ENCODE assay signal across 1 cellular context in genomic region chr16:52573365-52574104, GRCh38.
TF ChIP-seq lines count a peak whose summit lies in the region.

No MANE protein-coding gene starts in this region.

TF ChIP-seq in HepG2, 621 proteins besides CTCF, POLR2A, EP300 and RAD21 (continued from another document and continues in another):
- TF ChIP-seq HNF1A (IDR thresholded peaks at IDR 0.05; ENCODE audit: low read depth) (peak; percentile 99), HNF1A (CRISPR knock-in tag; IDR thresholded peaks at IDR 0.05; ENCODE audit: borderline replicate concordance) (peak; percentile 100), XRCC5 (optimal IDR thresholded peaks at IDR 0.05; ENCODE audit: low read length) (peak; percentile 73), GRHL1 (CRISPR knock-in tag; conservative IDR thresholded peaks at IDR 0.05) (no peak), YY1 (IDR thresholded peaks at IDR 0.05; ENCODE audit: insufficient read depth, insufficient replicate concordance, low read depth, low read length) (no peak), HNRNPK (IDR thresholded peaks at IDR 0.05; ENCODE audit: low read depth, low read length, poor library complexity, severe bottlenecking) (no peak), ZNF563 (CRISPR knock-in tag; IDR thresholded peaks at IDR 0.05) (no peak), FOXK1 (CRISPR knock-in tag; IDR thresholded peaks at IDR 0.05; ENCODE audit: borderline replicate concordance, low read depth) (peak; percentile 84), UBTF (CRISPR knock-in tag; IDR thresholded peaks at IDR 0.05) (no peak), ZNF781 (CRISPR knock-in tag; IDR thresholded peaks at IDR 0.05; ENCODE audit: borderline replicate concordance, not compliant biosample characterization) (no peak), ZNF10 (CRISPR knock-in tag; IDR thresholded peaks at IDR 0.05; ENCODE audit: borderline replicate concordance, low read depth) (no peak), ZNF20 (CRISPR knock-in tag; IDR thresholded peaks at IDR 0.05) (no peak), ZXDC (CRISPR knock-in tag; IDR thresholded peaks at IDR 0.05) (no peak), ZBTB49 (CRISPR knock-in tag; IDR thresholded peaks at IDR 0.05; ENCODE audit: borderline replicate concordance) (no peak), TEAD3 (CRISPR knock-in tag; optimal IDR thresholded peaks at IDR 0.05; ENCODE audit: borderline replicate concordance) (peak; percentile 89), EEA1 (CRISPR knock-in tag; IDR thresholded peaks at IDR 0.05; ENCODE audit: borderline replicate concordance) (no peak), ATAD3A (CRISPR knock-in tag; IDR thresholded peaks at IDR 0.05) (no peak), KMT2B (CRISPR knock-in tag; IDR thresholded peaks at IDR 0.05) (peak; percentile 69; the same call in 1 of the 2 replicates), ZBTB7B (CRISPR knock-in tag; IDR thresholded peaks at IDR 0.05) (no peak), ZNF33B (CRISPR knock-in tag; IDR thresholded peaks at IDR 0.05) (0 out of 2 replicates have a peak, but pooled peaks have one; percentile 11), TEAD2 (CRISPR knock-in tag; IDR thresholded peaks at IDR 0.05) (no peak), KDM2A (CRISPR knock-in tag; IDR thresholded peaks at IDR 0.05; ENCODE audit: borderline replicate concordance, low read depth) (0 out of 2 replicates have a peak, but pooled peaks have one; percentile 32), ZNF383 (CRISPR knock-in tag; IDR thresholded peaks at IDR 0.05; ENCODE audit: borderline replicate concordance) (no peak; the same call in 1 of the 2 replicates), ZFP36 (IDR thresholded peaks at IDR 0.05; ENCODE audit: borderline replicate concordance, low read depth, low read length, partially characterized antibody) (no peak), MAFG (CRISPR knock-in tag; IDR thresholded peaks at IDR 0.05) (no peak), SMAD9 (CRISPR knock-in tag; IDR thresholded peaks at IDR 0.05) (no peak), SNAI1 (CRISPR knock-in tag; IDR thresholded peaks at IDR 0.05; ENCODE audit: borderline replicate concordance) (no peak), MAZ (IDR thresholded peaks at IDR 0.05; ENCODE audit: borderline replicate concordance, low read depth, low read length) (no peak), MAZ (CRISPR knock-in tag; IDR thresholded peaks at IDR 0.05; ENCODE audit: low read depth) (no peak), HIVEP1 (CRISPR knock-in tag; IDR thresholded peaks at IDR 0.05) (no peak), DNMT3B (CRISPR knock-in tag; conservative IDR thresholded peaks at IDR 0.05) (0 out of 2 replicates have a peak, but pooled peaks have one; percentile 49)
- TF ChIP-seq, protein P1, sequence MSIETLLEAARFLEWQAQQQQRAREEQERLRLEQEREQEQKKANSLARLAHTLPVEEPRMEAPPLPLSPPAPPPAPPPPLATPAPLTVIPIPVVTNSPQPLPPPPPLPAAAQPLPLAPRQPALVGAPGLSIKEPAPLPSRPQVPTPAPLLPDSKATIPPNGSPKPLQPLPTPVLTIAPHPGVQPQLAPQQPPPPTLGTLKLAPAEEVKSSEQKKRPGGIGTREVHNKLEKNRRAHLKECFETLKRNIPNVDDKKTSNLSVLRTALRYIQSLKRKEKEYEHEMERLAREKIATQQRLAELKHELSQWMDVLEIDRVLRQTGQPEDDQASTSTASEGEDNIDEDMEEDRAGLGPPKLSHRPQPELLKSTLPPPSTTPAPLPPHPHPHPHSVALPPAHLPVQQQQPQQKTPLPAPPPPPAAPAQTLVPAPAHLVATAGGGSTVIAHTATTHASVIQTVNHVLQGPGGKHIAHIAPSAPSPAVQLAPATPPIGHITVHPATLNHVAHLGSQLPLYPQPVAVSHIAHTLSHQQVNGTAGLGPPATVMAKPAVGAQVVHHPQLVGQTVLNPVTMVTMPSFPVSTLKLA (IDR thresholded peaks at IDR 0.05) = no peak
- TF ChIP-seq, protein P2, sequence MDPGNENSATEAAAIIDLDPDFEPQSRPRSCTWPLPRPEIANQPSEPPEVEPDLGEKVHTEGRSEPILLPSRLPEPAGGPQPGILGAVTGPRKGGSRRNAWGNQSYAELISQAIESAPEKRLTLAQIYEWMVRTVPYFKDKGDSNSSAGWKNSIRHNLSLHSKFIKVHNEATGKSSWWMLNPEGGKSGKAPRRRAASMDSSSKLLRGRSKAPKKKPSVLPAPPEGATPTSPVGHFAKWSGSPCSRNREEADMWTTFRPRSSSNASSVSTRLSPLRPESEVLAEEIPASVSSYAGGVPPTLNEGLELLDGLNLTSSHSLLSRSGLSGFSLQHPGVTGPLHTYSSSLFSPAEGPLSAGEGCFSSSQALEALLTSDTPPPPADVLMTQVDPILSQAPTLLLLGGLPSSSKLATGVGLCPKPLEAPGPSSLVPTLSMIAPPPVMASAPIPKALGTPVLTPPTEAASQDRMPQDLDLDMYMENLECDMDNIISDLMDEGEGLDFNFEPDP (CRISPR knock-in tag; conservative IDR thresholded peaks at IDR 0.05) = 0 out of 2 replicates have a peak, but pooled peaks have one; percentile 41
- TF ChIP-seq, protein P3, sequence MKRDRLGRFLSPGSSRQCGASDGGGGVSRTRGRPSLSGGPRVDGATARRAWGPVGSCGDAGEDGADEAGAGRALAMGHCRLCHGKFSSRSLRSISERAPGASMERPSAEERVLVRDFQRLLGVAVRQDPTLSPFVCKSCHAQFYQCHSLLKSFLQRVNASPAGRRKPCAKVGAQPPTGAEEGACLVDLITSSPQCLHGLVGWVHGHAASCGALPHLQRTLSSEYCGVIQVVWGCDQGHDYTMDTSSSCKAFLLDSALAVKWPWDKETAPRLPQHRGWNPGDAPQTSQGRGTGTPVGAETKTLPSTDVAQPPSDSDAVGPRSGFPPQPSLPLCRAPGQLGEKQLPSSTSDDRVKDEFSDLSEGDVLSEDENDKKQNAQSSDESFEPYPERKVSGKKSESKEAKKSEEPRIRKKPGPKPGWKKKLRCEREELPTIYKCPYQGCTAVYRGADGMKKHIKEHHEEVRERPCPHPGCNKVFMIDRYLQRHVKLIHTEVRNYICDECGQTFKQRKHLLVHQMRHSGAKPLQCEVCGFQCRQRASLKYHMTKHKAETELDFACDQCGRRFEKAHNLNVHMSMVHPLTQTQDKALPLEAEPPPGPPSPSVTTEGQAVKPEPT (CRISPR knock-in tag; IDR thresholded peaks at IDR 0.05; ENCODE audit: low read depth) = no peak
- TF ChIP-seq, protein P4, sequence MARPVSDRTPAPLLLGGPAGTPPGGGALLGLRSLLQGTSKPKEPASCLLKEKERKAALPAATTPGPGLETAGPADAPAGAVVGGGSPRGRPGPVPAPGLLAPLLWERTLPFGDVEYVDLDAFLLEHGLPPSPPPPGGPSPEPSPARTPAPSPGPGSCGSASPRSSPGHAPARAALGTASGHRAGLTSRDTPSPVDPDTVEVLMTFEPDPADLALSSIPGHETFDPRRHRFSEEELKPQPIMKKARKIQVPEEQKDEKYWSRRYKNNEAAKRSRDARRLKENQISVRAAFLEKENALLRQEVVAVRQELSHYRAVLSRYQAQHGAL (CRISPR knock-in tag; IDR thresholded peaks at IDR 0.05; ENCODE audit: not compliant biosample characterization) = no peak
- TF ChIP-seq, protein P5, sequence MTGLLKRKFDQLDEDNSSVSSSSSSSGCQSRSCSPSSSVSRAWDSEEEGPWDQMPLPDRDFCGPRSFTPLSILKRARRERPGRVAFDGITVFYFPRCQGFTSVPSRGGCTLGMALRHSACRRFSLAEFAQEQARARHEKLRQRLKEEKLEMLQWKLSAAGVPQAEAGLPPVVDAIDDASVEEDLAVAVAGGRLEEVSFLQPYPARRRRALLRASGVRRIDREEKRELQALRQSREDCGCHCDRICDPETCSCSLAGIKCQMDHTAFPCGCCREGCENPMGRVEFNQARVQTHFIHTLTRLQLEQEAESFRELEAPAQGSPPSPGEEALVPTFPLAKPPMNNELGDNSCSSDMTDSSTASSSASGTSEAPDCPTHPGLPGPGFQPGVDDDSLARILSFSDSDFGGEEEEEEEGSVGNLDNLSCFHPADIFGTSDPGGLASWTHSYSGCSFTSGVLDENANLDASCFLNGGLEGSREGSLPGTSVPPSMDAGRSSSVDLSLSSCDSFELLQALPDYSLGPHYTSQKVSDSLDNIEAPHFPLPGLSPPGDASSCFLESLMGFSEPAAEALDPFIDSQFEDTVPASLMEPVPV (CRISPR knock-in tag; IDR thresholded peaks at IDR 0.05) = no peak; the same call in 1 of the 2 replicates
